26 cellular contexts compared by ENCODE assay signal in the genomic region with DNA sequence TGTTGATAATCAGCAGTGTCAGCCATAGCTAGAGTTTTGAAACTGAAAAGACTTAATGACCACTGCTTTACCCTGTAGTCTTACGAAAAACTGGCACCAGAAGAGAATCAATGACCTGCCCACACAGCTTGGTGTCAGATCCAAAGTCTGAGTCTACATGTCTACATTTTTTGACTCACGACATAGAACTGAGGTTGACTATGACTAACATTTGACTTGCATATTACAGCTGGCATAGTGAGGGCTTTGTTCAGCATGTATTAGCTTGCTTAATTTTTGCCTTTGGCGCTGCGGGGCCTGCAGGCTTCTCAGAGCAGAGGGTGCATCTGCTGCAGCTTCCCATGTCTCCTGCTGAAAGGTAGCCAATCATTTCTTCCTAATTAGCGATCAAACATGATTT.
DNase-seq lines count a peak whose midpoint lies in the region; ATAC-seq and TF ChIP-seq lines count a peak whose summit lies in the region.
"Had no signal": no experiment of that assay in that cellular context is flagged by ENCODE, and none has a peak within 500 bp of the region (broad histone marks: within the 10 kb centered on the region; RNA-seq: fewer than 3 reads in every experiment).

No MANE protein-coding gene starts in this region.

- TF ChIP-seq CTCF in AG09309 (IDR thresholded peaks at IDR 0.05; ENCODE audit: control insufficient read depth, insufficient read depth, low read depth, low read length, missing control alignments) (no peak), foreskin keratinocyte (conservative IDR thresholded peaks at IDR 0.05) (no peak), suprapubic skin (IDR thresholded peaks at IDR 0.05) (no peak)

- WGBS in suprapubic skin: 51% methylated on average over 5 of the region's 5 CpGs

- H3K27me3 ChIP-seq in foreskin keratinocyte (no peaks in the 10 kb centered on the region), suprapubic skin (no peaks in the 10 kb centered on the region)
- H3K27me3 ChIP-seq: pancreas, right lobe of liver, testis had no signal

- H3K36me3 ChIP-seq in suprapubic skin: no peaks in the 10 kb centered on the region
- H3K36me3 ChIP-seq: pancreas, right lobe of liver had no signal

- peak overlapping the region; percentile 47 for H3K27ac ChIP-seq in foreskin keratinocyte
- no peak overlapping the region for H3K27ac ChIP-seq in suprapubic skin
- H3K27ac ChIP-seq: pancreas, PC-9, right lobe of liver, testis had no signal

- H3K4me1 ChIP-seq in foreskin keratinocyte (peaks cover 10% of the 10 kb centered on the region), suprapubic skin (peaks cover 5% of the 10 kb centered on the region)
- H3K4me1 ChIP-seq: pancreas, right lobe of liver, testis had no signal

- H3K4me3 ChIP-seq in AG09309 (ENCODE audit: control insufficient read depth, low read depth, low read length) (no peak overlapping the region), suprapubic skin (no peak overlapping the region)
- H3K4me3 ChIP-seq: pancreas, PC-9, right lobe of liver, testis had no signal

- no peaks in the 10 kb centered on the region for H3K9me3 ChIP-seq in suprapubic skin
- H3K9me3 ChIP-seq: pancreas, right lobe of liver, testis had no signal

- DNase-seq in AG09309 (ENCODE audit: low read depth) (peak; percentile 44), H4 (ENCODE audit: low spot score) (peak; percentile 3), SK-N-DZ (ENCODE audit: low spot score) (peak; percentile 10), foreskin keratinocyte (peak; percentile 88 to 94), KG1 (lab: John Stamatoyannopoulos, UW) (no peak), NCI-H2081 (lab: John Stamatoyannopoulos, UW) (no peak), suprapubic skin (ENCODE audit: low spot score in 2 of 2) (no peak), germinal center (ENCODE audit: low spot score) (no peak)
- DNase-seq: activated CD4-positive, alpha-beta memory T cell treated with anti-CD3 and anti-CD28 coated beads, Interleukin-2, amount 10 ng/mL, durations not matched to agents 7 days and 5 days; activated CD4-positive, CD25-positive, alpha-beta regulatory T cell; activated T-cell treated with anti-CD3 and anti-CD28 coated beads for 4 hours; CD4-positive, alpha-beta memory T cell; central memory CD4-positive, alpha-beta T cell; DMS79 treated with DMSO at 0.1 percent for 48 hours; erythroblast; left cardiac atrium; natural killer cell; NCI-H146; NCI-H2171; NCI-H774; pancreas; PC-9; right lobe of liver; T-helper 9 cell; testis had no signal

- peak; percentile 97 for ATAC-seq in foreskin keratinocyte
- ATAC-seq: HCT116, left cardiac atrium, natural killer cell, pancreas had no signal

- no peak for TF ChIP-seq EP300 in suprapubic skin (IDR thresholded peaks at IDR 0.05)

- TF ChIP-seq POLR2A in suprapubic skin (IDR thresholded peaks at IDR 0.05): no peak

Comparison
In these comparisons a context has a peak if more than half of its experiments do, and no peak if none do; other contexts are left out.
1. DNase-seq: peak in AG09309 (single experiment), H4 (single experiment), SK-N-DZ (single experiment) and foreskin keratinocyte (2 of 2); none in KG1 (single experiment), NCI-H2081 (0 of 2), suprapubic skin (0 of 2) and germinal center (single experiment).